ENCODE assay signal across 33 cellular contexts in the genomic region with DNA sequence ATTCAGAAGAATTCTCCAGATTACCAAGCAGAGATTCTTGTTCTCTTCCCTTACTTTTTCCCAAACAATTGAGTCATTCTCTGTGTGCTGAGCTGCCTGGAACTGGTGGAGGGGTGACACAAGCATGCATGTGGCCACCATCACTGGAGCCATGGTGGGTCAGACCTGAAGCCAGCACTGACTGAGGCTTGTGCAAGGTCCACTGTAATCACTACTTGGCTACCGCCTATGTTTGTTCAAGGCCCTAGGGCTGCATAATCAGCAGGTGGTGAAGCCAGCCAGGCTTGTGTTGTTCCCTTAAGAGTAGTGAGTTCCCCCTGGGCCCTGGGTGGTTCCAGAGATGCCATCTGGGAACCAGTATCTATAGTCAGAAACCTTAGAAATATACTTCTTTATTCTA.
"Had no signal": no experiment of that assay in that cellular context is flagged by ENCODE, and none has a peak within 500 bp of the region (broad histone marks: within the 10 kb centered on the region; RNA-seq: fewer than 3 reads in every experiment).

No MANE protein-coding gene starts in this region.

- H3K9me3 ChIP-seq: adrenal gland, breast epithelium, colonic mucosa had no signal

- H3K9me3 Mint-ChIP-seq: activated CD4-positive, alpha-beta memory T cell treated with anti-CD3 and anti-CD28 coated beads for 36 hours; activated CD4-positive, alpha-beta T cell treated with anti-CD3 and anti-CD28 coated beads, Interleukin-2, amount 10 ng/mL, durations not matched to agents 24 days and 14 days; activated naive CD4-positive, alpha-beta T cell treated with anti-CD3 and anti-CD28 coated beads for 36 hours; activated naive CD4-positive, alpha-beta T cell treated with anti-CD3 and anti-CD28 coated beads, Interleukin-2, amount 50 U/mL, for 24 hours; activated naive CD8-positive, alpha-beta T cell treated with anti-CD3 and anti-CD28 coated beads for 36 hours; activated naive CD8-positive, alpha-beta T cell treated with anti-CD3 and anti-CD28 coated beads, Interleukin-2, amount 50 U/mL, for 24 hours; activated T-helper 1 cell treated with anti-CD3 and anti-CD28 coated beads, Interleukin-12 subunit alpha, Interleukin-12 subunit beta, Interleukin-2, Interleukin-4 antibody, amounts not matched to agents 30 ng/mL and 10 ng/mL and 1 ng/mL, durations not matched to agents 14 hours and 24 hours and 36 hours; activated T-helper 2 cell treated with anti-CD3 and anti-CD28 coated beads, Interferon-gamma antibody, Interleukin-2, Interleukin-4, amounts not matched to agents 10 μg/mL and 5 μg/mL and 100 μg/mL, durations not matched to agents 14 hours and 24 hours and 36 hours; brain had no signal

- H3K36me3 Mint-ChIP-seq: activated CD4-positive, alpha-beta memory T cell treated with anti-CD3 and anti-CD28 coated beads for 36 hours; activated CD8-positive, alpha-beta memory T cell treated with anti-CD3 and anti-CD28 coated beads, Interleukin-2, amount 10 ng/mL, durations not matched to agents 7 days and 5 days; activated naive CD4-positive, alpha-beta T cell treated with anti-CD3 and anti-CD28 coated beads, Interleukin-2, amount 50 U/mL, for 24 hours; activated naive CD8-positive, alpha-beta T cell treated with anti-CD3 and anti-CD28 coated beads for 36 hours; brain had no signal

- H3K27ac Mint-ChIP-seq: activated CD4-positive, alpha-beta memory T cell treated with anti-CD3 and anti-CD28 coated beads for 36 hours; activated CD4-positive, alpha-beta T cell treated with anti-CD3 and anti-CD28 coated beads for 36 hours; activated CD4-positive, alpha-beta T cell treated with anti-CD3 and anti-CD28 coated beads, Interleukin-2, amount 10 ng/mL, durations not matched to agents 24 days and 14 days; activated CD8-positive, alpha-beta memory T cell treated with anti-CD3 and anti-CD28 coated beads, Interleukin-2, amount 10 ng/mL, durations not matched to agents 7 days and 5 days; activated CD8-positive, alpha-beta T cell treated with anti-CD3 and anti-CD28 coated beads, Interleukin-2, amount 10 ng/mL, durations not matched to agents 7 days and 5 days; activated naive CD4-positive, alpha-beta T cell treated with anti-CD3 and anti-CD28 coated beads for 36 hours; activated naive CD4-positive, alpha-beta T cell treated with anti-CD3 and anti-CD28 coated beads, Interleukin-2, amount 50 U/mL, for 24 hours; activated naive CD8-positive, alpha-beta T cell treated with anti-CD3 and anti-CD28 coated beads for 36 hours; activated naive CD8-positive, alpha-beta T cell treated with anti-CD3 and anti-CD28 coated beads, Interleukin-2, amount 50 U/mL, for 24 hours; activated T-helper 1 cell treated with anti-CD3 and anti-CD28 coated beads, Interleukin-12 subunit alpha, Interleukin-12 subunit beta, Interleukin-2, Interleukin-4 antibody, amounts not matched to agents 30 ng/mL and 10 ng/mL and 1 ng/mL, durations not matched to agents 14 hours and 24 hours and 36 hours; activated T-helper 2 cell treated with anti-CD3 and anti-CD28 coated beads, Interferon-gamma antibody, Interleukin-2, Interleukin-4, amounts not matched to agents 10 μg/mL and 5 μg/mL and 100 μg/mL, durations not matched to agents 14 hours and 24 hours and 36 hours; brain had no signal

- H3K4me3 ChIP-seq: adrenal gland, breast epithelium, cardiac muscle cell, colonic mucosa had no signal

- H3K4me1 Mint-ChIP-seq: activated CD4-positive, alpha-beta T cell treated with anti-CD3 and anti-CD28 coated beads for 36 hours; activated CD4-positive, alpha-beta T cell treated with anti-CD3 and anti-CD28 coated beads, Interleukin-2, amount 10 ng/mL, durations not matched to agents 24 days and 14 days; activated CD8-positive, alpha-beta memory T cell treated with anti-CD3 and anti-CD28 coated beads, Interleukin-2, amount 10 ng/mL, durations not matched to agents 7 days and 5 days; activated naive CD4-positive, alpha-beta T cell treated with anti-CD3 and anti-CD28 coated beads, Interleukin-2, amount 50 U/mL, for 24 hours; activated naive CD8-positive, alpha-beta T cell treated with anti-CD3 and anti-CD28 coated beads for 36 hours; activated naive CD8-positive, alpha-beta T cell treated with anti-CD3 and anti-CD28 coated beads, Interleukin-2, amount 50 U/mL, for 24 hours had no signal

- H3K36me3 ChIP-seq: adrenal gland, breast epithelium, cardiac muscle cell, colonic mucosa had no signal

- H3K27me3 Mint-ChIP-seq: activated CD4-positive, alpha-beta T cell treated with anti-CD3 and anti-CD28 coated beads, Interleukin-2, amount 10 ng/mL, durations not matched to agents 24 days and 14 days; activated naive CD4-positive, alpha-beta T cell treated with anti-CD3 and anti-CD28 coated beads, Interleukin-2, amount 50 U/mL, for 24 hours; brain had no signal

- FAIRE-seq: endometrium, frontal cortex had no signal

- DNase-seq: activated CD4-positive, alpha-beta memory T cell treated with anti-CD3 and anti-CD28 coated beads for 36 hours; activated CD4-positive, alpha-beta T cell treated with anti-CD3 and anti-CD28 coated beads for 36 hours; activated CD4-positive, alpha-beta T cell treated with anti-CD3 and anti-CD28 coated beads, Interleukin-2, amount 10 ng/mL, durations not matched to agents 24 days and 14 days; activated CD4-positive, CD25-positive, alpha-beta regulatory T cell; activated CD4-positive, CD25-positive, alpha-beta regulatory T cell treated with anti-CD3 and anti-CD28 coated beads, Interleukin-2, amount 50 U/mL, for 72 hours; activated CD8-positive, alpha-beta memory T cell treated with anti-CD3 and anti-CD28 coated beads, Interleukin-2, amount 10 ng/mL, durations not matched to agents 7 days and 5 days; activated CD8-positive, alpha-beta memory T cell treated with anti-CD3 and anti-CD28 coated beads, Interleukin-2, amount 50 U/mL, for 4 hours; activated CD8-positive, alpha-beta T cell treated with anti-CD3 and anti-CD28 coated beads, Interleukin-2, amount 10 ng/mL, durations not matched to agents 7 days and 5 days; activated effector memory CD4-positive, alpha-beta T cell treated with anti-CD3 and anti-CD28 coated beads, Interleukin-2, amount 50 U/mL, for 16 hours; activated naive CD4-positive, alpha-beta T cell treated with anti-CD3 and anti-CD28 coated beads for 36 hours; activated naive CD8-positive, alpha-beta T cell treated with anti-CD3 and anti-CD28 coated beads for 36 hours; activated naive CD8-positive, alpha-beta T cell treated with anti-CD3 and anti-CD28 coated beads, Interleukin-2, amount 50 U/mL, for 24 hours; activated T-cell treated with anti-CD3 and anti-CD28 coated beads, Interleukin-2, amount 50 U/mL, for 1 hour; activated T-cell treated with anti-CD3 and anti-CD28 coated beads, Interleukin-2, amount 50 U/mL, for 48 hours; adrenal gland; amygdala; aorta; central memory CD4-positive, alpha-beta T cell; cerebellar nuclear complex; colonic mucosa; effector CD8-positive, alpha-beta T cell; foreskin fibroblast; head of caudate nucleus; T-helper 2 cell had no signal

- H3K4me3 Mint-ChIP-seq: activated CD4-positive, alpha-beta memory T cell treated with anti-CD3 and anti-CD28 coated beads for 36 hours; activated CD4-positive, alpha-beta T cell treated with anti-CD3 and anti-CD28 coated beads for 36 hours; activated CD4-positive, alpha-beta T cell treated with anti-CD3 and anti-CD28 coated beads, Interleukin-2, amount 10 ng/mL, durations not matched to agents 24 days and 14 days; activated CD8-positive, alpha-beta memory T cell treated with anti-CD3 and anti-CD28 coated beads, Interleukin-2, amount 10 ng/mL, durations not matched to agents 7 days and 5 days; activated CD8-positive, alpha-beta T cell treated with anti-CD3 and anti-CD28 coated beads, Interleukin-2, amount 10 ng/mL, durations not matched to agents 7 days and 5 days; activated naive CD4-positive, alpha-beta T cell treated with anti-CD3 and anti-CD28 coated beads for 36 hours; activated naive CD4-positive, alpha-beta T cell treated with anti-CD3 and anti-CD28 coated beads, Interleukin-2, amount 50 U/mL, for 24 hours; activated naive CD8-positive, alpha-beta T cell treated with anti-CD3 and anti-CD28 coated beads for 36 hours; activated naive CD8-positive, alpha-beta T cell treated with anti-CD3 and anti-CD28 coated beads, Interleukin-2, amount 50 U/mL, for 24 hours; activated T-helper 1 cell treated with anti-CD3 and anti-CD28 coated beads, Interleukin-12 subunit alpha, Interleukin-12 subunit beta, Interleukin-2, Interleukin-4 antibody, amounts not matched to agents 30 ng/mL and 10 ng/mL and 1 ng/mL, durations not matched to agents 14 hours and 24 hours and 36 hours; brain had no signal

- H3K4me1 ChIP-seq: adrenal gland, breast epithelium, colonic mucosa had no signal

- H3K27ac ChIP-seq: adrenal gland, breast epithelium, cardiac muscle cell, colonic mucosa had no signal

- ATAC-seq: activated CD4-positive, alpha-beta T cell treated with anti-CD3 and anti-CD28 coated beads for 36 hours; activated CD8-positive, alpha-beta memory T cell treated with anti-CD3 and anti-CD28 coated beads, Interleukin-2, amount 10 ng/mL, durations not matched to agents 7 days and 5 days; activated CD8-positive, alpha-beta T cell treated with anti-CD3 and anti-CD28 coated beads, Interleukin-2, amount 10 ng/mL, durations not matched to agents 7 days and 5 days; activated naive CD8-positive, alpha-beta T cell treated with anti-CD3 and anti-CD28 coated beads, Interleukin-2, amount 50 U/mL, for 24 hours; esophagus mucosa had no signal

- H3K27me3 ChIP-seq: adrenal gland, breast epithelium, cardiac muscle cell, colonic mucosa had no signal
